ENCODE assay signal across 21 cellular contexts in the genomic region with DNA sequence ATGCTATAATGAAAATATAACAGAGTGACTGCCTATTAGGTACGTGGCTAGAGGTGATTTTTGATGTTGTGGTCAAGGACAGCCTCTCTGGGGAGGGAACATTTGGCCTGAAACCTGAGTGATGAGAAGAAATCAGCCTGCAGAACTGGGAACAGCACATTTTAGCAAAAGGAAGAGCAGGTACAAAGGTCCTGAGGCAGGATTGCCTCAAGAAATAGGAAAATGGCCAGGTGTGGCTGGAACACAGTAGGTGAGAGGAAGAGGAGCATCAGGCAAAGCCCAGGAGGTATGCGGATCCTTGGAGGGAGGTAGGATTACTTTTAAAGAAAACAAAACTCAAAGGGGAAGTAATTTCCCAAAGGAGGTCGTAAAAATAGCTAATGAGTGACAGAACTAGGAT.
DNase-seq lines count a peak whose midpoint lies in the region; ATAC-seq, FAIRE-seq and TF ChIP-seq lines count a peak whose summit lies in the region.
"Had no signal": no experiment of that assay in that cellular context is flagged by ENCODE, and none has a peak within 500 bp of the region (broad histone marks: within the 10 kb centered on the region; RNA-seq: fewer than 3 reads in every experiment).

No MANE protein-coding gene starts in this region.

- H3K4me2 ChIP-seq in GM23338 (no peak overlapping the region), H1 (ENCODE audit: insufficient read depth in 1 of 2, low read depth in 2 of 2, low read length in 2 of 2) (no peak overlapping the region), smooth muscle cell (no peak overlapping the region)
- H3K4me2 ChIP-seq: A549; BLaER1 treated with 17β-estradiol and CSF1 and Interleukin-3, amounts not matched to agents 10 nM and 100 nM had no signal

- no peak overlapping the region for H2BK120ac ChIP-seq in H1 (replicated peaks; ENCODE audit: low read depth, low read length)

- no peak overlapping the region for H4K8ac ChIP-seq in H1 (ENCODE audit: extremely low read depth, insufficient read depth, low read length)

- H4K5ac ChIP-seq in H1 (ENCODE audit: insufficient read length, low read depth, low read length): no peak overlapping the region

- FAIRE-seq in H1 (lab: Jason Lieb, UNC): no peak
- FAIRE-seq: A549, D721Med, G401.6, GM12891, GM19239 had no signal

- H3K27me3 ChIP-seq in GM23338 (ENCODE audit: insufficient read depth) (no peaks in the 10 kb centered on the region), H1 (replicated peaks in 1 of 4; ENCODE audit: control insufficient read depth in 3 of 4, extremely low read depth in 1 of 4, insufficient read depth in 3 of 4, low read length in 3 of 4) (no peaks in the 10 kb centered on the region), smooth muscle cell (ENCODE audit: low read depth) (no peaks in the 10 kb centered on the region)
- H3K27me3 ChIP-seq: BLaER1 treated with 17β-estradiol and CSF1 and Interleukin-3, amounts not matched to agents 10 nM and 100 nM had no signal

- H3K27ac ChIP-seq in GM23338 (ENCODE audit: low read depth) (no peak overlapping the region), H1 (ENCODE audit: low read depth, low read length) (no peak overlapping the region), smooth muscle cell (ENCODE audit: low read depth) (no peak overlapping the region)
- H3K27ac ChIP-seq: 22Rv1; A549; BLaER1 treated with 17β-estradiol and CSF1 and Interleukin-3, amounts not matched to agents 10 nM and 100 nM; C4-2B had no signal

- no peak overlapping the region for H3K18ac ChIP-seq in H1 (ENCODE audit: extremely low read depth, low read length)

- TF ChIP-seq CTCF in GM23338 (conservative IDR thresholded peaks at IDR 0.05; ENCODE audit: low read depth in 2 of 2) (no peak), H1 (IDR thresholded peaks at IDR 0.05; ENCODE audit: control extremely low read depth in 1 of 3, insufficient read depth in 1 of 3, low read depth in 1 of 3, low read length in 3 of 3) (no peak), nephron progenitor cell (IDR thresholded peaks at IDR 0.05) (no peak), lower leg skin (IDR thresholded peaks at IDR 0.05) (no peak), smooth muscle cell (IDR thresholded peaks at IDR 0.05; ENCODE audit: borderline replicate concordance, insufficient read depth, poor library complexity, severe bottlenecking) (no peak)

- H3F3A ChIP-seq in GM23338 (replicated peaks; ENCODE audit: low read depth) (no peaks in the 10 kb centered on the region), smooth muscle cell (ENCODE audit: low read depth) (no peaks in the 10 kb centered on the region)

- H4K20me1 ChIP-seq in GM23338 (replicated peaks; ENCODE audit: insufficient read depth) (no peaks in the 10 kb centered on the region), H1 (replicated peaks in 1 of 2; ENCODE audit: control insufficient read depth in 1 of 2, insufficient read depth in 2 of 2, low read length in 2 of 2) (no peaks in the 10 kb centered on the region), smooth muscle cell (ENCODE audit: low read depth) (no peaks in the 10 kb centered on the region)
- H4K20me1 ChIP-seq: BLaER1 treated with 17β-estradiol and CSF1 and Interleukin-3, amounts not matched to agents 10 nM and 100 nM had no signal

- ATAC-seq in GM23338: no peak
- ATAC-seq: A549; CD8-positive, alpha-beta T cell had no signal

- TF ChIP-seq EP300 in H1 (IDR thresholded peaks at IDR 0.05; ENCODE audit: borderline replicate concordance in 1 of 2, low read depth in 2 of 2, low read length in 2 of 2): no peak

- no peak overlapping the region for H3K4ac ChIP-seq in H1 (replicated peaks; ENCODE audit: insufficient read length, low read depth, low read length)

- H3K4me1 ChIP-seq in GM23338 (ENCODE audit: insufficient read depth) (no peaks in the 10 kb centered on the region), H1 (replicated peaks in 1 of 4; ENCODE audit: control insufficient read depth in 3 of 4, insufficient read depth in 4 of 4, low read length in 3 of 4) (no peaks in the 10 kb centered on the region), smooth muscle cell (ENCODE audit: low read depth) (peaks cover 4% of the 10 kb centered on the region)
- H3K4me1 ChIP-seq: A549; BLaER1 treated with 17β-estradiol and CSF1 and Interleukin-3, amounts not matched to agents 10 nM and 100 nM; Caco-2 had no signal

- intact Hi-C loops in lower leg skin (cut with DNase I; ENCODE audit: low total_unique reads): no loop called here

- 72% methylated on average over 3 of the region's 3 CpGs; no CpG with 5 or more reads in 1 of the 2 experiments for WGBS in H1 (ENCODE audit: extremely low coverage in 1 of 2, insufficient coverage in 1 of 2, insufficient read length in 1 of 2, insufficient replicate concordance in 2 of 2, low coverage in 1 of 2, low lambda C conversion rate in 2 of 2, missing lambda C conversion rate in 1 of 2), 2 experiments
- 83 to 85% methylated on average over 3 of the region's 3 CpGs for WGBS in lower leg skin, 2 donors
- 88% methylated on average over 3 of the region's 3 CpGs for WGBS in smooth muscle cell (ENCODE audit: low lambda C conversion rate)

- H2AFZ ChIP-seq in GM23338 (peak overlapping the region; percentile 52; the same call in 1 of the 2 replicates), H1 (ENCODE audit: low read length) (0 out of 2 replicates have a peak overlapping the region, but pooled peaks have one; percentile 9), smooth muscle cell (ENCODE audit: low read depth) (no peak overlapping the region)

- no peak overlapping the region for H3K14ac ChIP-seq in H1 (ENCODE audit: insufficient read length)

- peaks cover 12% of the 10 kb centered on the region for H3K9me2 ChIP-seq in GM23338 (ENCODE audit: insufficient read depth)

- CTCF ChIA-PET in H1 (lab: Charles Lee; ENCODE audit: partially characterized antibody): interaction anchor here (0.6 kb wide), 1 partner anchor 360 kb away, joined by 3 read pairs; no protein-coding TSS in a partner anchor

- POLR2A ChIA-PET in H1 (lab: Charles Lee; ENCODE audit: partially characterized antibody): interaction anchor here (1.0 kb wide), 1 partner anchor 97 kb away, joined by 3 read pairs; no protein-coding TSS in a partner anchor

- H3K4me1 Mint-ChIP-seq in GM23338 (no peaks in the 10 kb centered on the region; the same call in 2 of the 3 replicates), nephron progenitor cell (peaks cover 79% of the 10 kb centered on the region)
- H3K4me1 Mint-ChIP-seq: B cell had no signal

- H4K91ac ChIP-seq in H1 (replicated peaks; ENCODE audit: insufficient read length, low read length): no peak overlapping the region

- H2BK20ac ChIP-seq in H1 (ENCODE audit: low read length): no peak overlapping the region

- no peak overlapping the region for H2BK12ac ChIP-seq in H1 (ENCODE audit: low read depth, low read length)

- H3K27me3 Mint-ChIP-seq in GM23338 (ENCODE audit: insufficient read depth, low read depth, poor library complexity) (no peaks in the 10 kb centered on the region), nephron progenitor cell (ENCODE audit: low read depth, poor library complexity) (peaks cover 12% of the 10 kb centered on the region)

- H3K23me2 ChIP-seq in H1 (ENCODE audit: low read depth, low read length): no peaks in the 10 kb centered on the region

- H2BK15ac ChIP-seq in H1 (ENCODE audit: low read length): 0 out of 2 replicates have a peak overlapping the region, but pooled peaks have one; percentile 67

- H3K9me3 Mint-ChIP-seq in GM23338 (no peaks in the 10 kb centered on the region), nephron progenitor cell (no peaks in the 10 kb centered on the region)
- H3K9me3 Mint-ChIP-seq: CD8-positive, alpha-beta T cell had no signal

- TF ChIP-seq POLR2A in H1 (IDR thresholded peaks at IDR 0.05; ENCODE audit: control extremely low read depth in 1 of 2, low read depth in 2 of 2, low read length in 2 of 2) (no peak), lower leg skin (IDR thresholded peaks at IDR 0.05) (no peak)

- H3K9ac ChIP-seq in H1 (replicated peaks in 1 of 4; ENCODE audit: extremely low read depth in 1 of 4, low read depth in 3 of 4, low read length in 3 of 4) (no peak overlapping the region), smooth muscle cell (ENCODE audit: low read depth) (no peak overlapping the region)
- H3K9ac ChIP-seq: BLaER1 treated with 17β-estradiol and CSF1 and Interleukin-3, amounts not matched to agents 10 nM and 100 nM had no signal

- H3K79me2 ChIP-seq in GM23338 (replicated peaks; ENCODE audit: insufficient read depth) (no peaks in the 10 kb centered on the region), H1 (ENCODE audit: control insufficient read depth in 1 of 2, insufficient read depth in 2 of 2, low read length in 2 of 2) (no peaks in the 10 kb centered on the region), smooth muscle cell (ENCODE audit: low read depth) (no peaks in the 10 kb centered on the region)

- TF ChIP-seq RAD21 in H1 (IDR thresholded peaks at IDR 0.05 in 1 of 2, conservative IDR thresholded peaks at IDR 0.05 in 1 of 2; ENCODE audit: low read depth in 2 of 2, low read length in 2 of 2): no peak

- H2BK5ac ChIP-seq in H1 (ENCODE audit: low read depth, low read length): no peak overlapping the region

- no peaks in the 10 kb centered on the region for H3K9me3 ChIP-seq in H1 (ENCODE audit: insufficient read depth in 2 of 2, low read depth in 1 of 2, low read length in 1 of 2)
- H3K9me3 ChIP-seq in smooth muscle cell (replicated peaks; ENCODE audit: low read depth): no peaks in the 10 kb centered on the region
- H3K9me3 ChIP-seq: A549; BLaER1 treated with 17β-estradiol and CSF1 and Interleukin-3, amounts not matched to agents 10 nM and 100 nM; Caco-2 had no signal

- H3K4me3 ChIP-seq in GM23338 (no peak overlapping the region), H1 (ENCODE audit: extremely low read depth in 1 of 4, insufficient read depth in 2 of 4, low read depth in 3 of 4, low read length in 4 of 4) (no peak overlapping the region), lower leg skin (ENCODE audit: low read depth, poor library complexity, severe bottlenecking) (no peak overlapping the region), smooth muscle cell (no peak overlapping the region)
- H3K4me3 ChIP-seq: A549; BLaER1 treated with 17β-estradiol and CSF1 and Interleukin-3, amounts not matched to agents 10 nM and 100 nM had no signal

- H3K27ac Mint-ChIP-seq in GM23338: no peak overlapping the region
- H3K27ac Mint-ChIP-seq in nephron progenitor cell: no peak overlapping the region
- H3K27ac Mint-ChIP-seq: B cell; CD4-positive, alpha-beta T cell; CD8-positive, alpha-beta T cell had no signal

- DNase-seq in GM23338 (ENCODE audit: low spot score) (no peak), H1 (ENCODE audit: low read depth in 1 of 2, low spot score in 2 of 2) (no peak), nephron progenitor cell (no peak), lower leg skin (ENCODE audit: low spot score in 2 of 2) (no peak), smooth muscle cell (lab: John Stamatoyannopoulos, UW; ENCODE audit: unreplicated experiment) (no peak)
- DNase-seq: AML-193; Caco-2; Calu3; CD4-positive, alpha-beta T cell; CD8-positive, alpha-beta T cell; DMS79 treated with DMSO at 0.1 percent for 48 hours; GF-D8 had no signal

- H3K23ac ChIP-seq in H1 (ENCODE audit: insufficient read length): no peak overlapping the region

- H2AK5ac ChIP-seq in H1 (ENCODE audit: low read depth, low read length): no peak overlapping the region

- no peaks in the 10 kb centered on the region for H3K79me1 ChIP-seq in H1 (ENCODE audit: low read depth, low read length)

- no peak overlapping the region for H3K4me3 Mint-ChIP-seq in GM23338
- peak overlapping the region; percentile 5 for H3K4me3 Mint-ChIP-seq in nephron progenitor cell
- H3K4me3 Mint-ChIP-seq: B cell; CD4-positive, alpha-beta T cell; CD8-positive, alpha-beta T cell had no signal

- H3K36me3 ChIP-seq in GM23338 (ENCODE audit: insufficient read depth): no peaks in the 10 kb centered on the region
- no peaks in the 10 kb centered on the region for H3K36me3 ChIP-seq in H1 (ENCODE audit: control insufficient read depth in 2 of 4, insufficient read depth in 4 of 4, low read length in 3 of 4)
- H3K36me3 ChIP-seq in smooth muscle cell (ENCODE audit: low read depth): no peaks in the 10 kb centered on the region
- H3K36me3 ChIP-seq: BLaER1 treated with 17β-estradiol and CSF1 and Interleukin-3, amounts not matched to agents 10 nM and 100 nM had no signal

- H3K56ac ChIP-seq in H1 (replicated peaks; ENCODE audit: insufficient read length, low read depth, low read length): no peak overlapping the region

- H3K36me3 Mint-ChIP-seq in GM23338 (ENCODE audit: low read depth) (no peaks in the 10 kb centered on the region), nephron progenitor cell (ENCODE audit: low read depth) (no peaks in the 10 kb centered on the region)
- H3K36me3 Mint-ChIP-seq: CD8-positive, alpha-beta T cell had no signal
